In genomic region chr15:52104532-52105004, GRCh38 we compare ENCODE assay signal across 19 cellular contexts. TPM values are rescaled to one million over a fixed set of nuclear protein-coding genes. Genes with fewer than 3 reads are reported as not detected.
DNase-seq lines count a peak whose midpoint lies in the region; ATAC-seq and TF ChIP-seq lines count a peak whose summit lies in the region.
"Had no signal": no experiment of that assay in that cellular context is flagged by ENCODE, and none has a peak within 500 bp of the region (broad histone marks: within the 10 kb centered on the region; RNA-seq: fewer than 3 reads in every experiment).

No MANE protein-coding gene starts in this region.

- BruUV-seq in OCI-LY7 (replicated peaks; lab: Mats Ljungman, UMichigan) = no TSS peak

- peak; percentile 36 for ATAC-seq in GM19043 (IDR thresholded peaks at IDR 0.05; ENCODE audit: low read depth, unreplicated experiment)
- ATAC-seq in HG02623 (IDR thresholded peaks at IDR 0.05; ENCODE audit: unreplicated experiment) = peak; percentile 55
- ATAC-seq: mucosa of descending colon, pancreas, PC-3 had no signal

- no peaks in the 10 kb centered on the region for H3K36me3 ChIP-seq in OCI-LY7 (ENCODE audit: insufficient read depth, low read length)
- H3K36me3 ChIP-seq: pancreas, transverse colon had no signal

- no peaks in the 10 kb centered on the region for H3K79me2 ChIP-seq in OCI-LY7 (ENCODE audit: insufficient read depth, low read depth, low read length)

- peak overlapping the region; percentile 43 for H3K4me3 ChIP-seq in GM12865 (ENCODE audit: low read depth, low read length)
- no peak overlapping the region for H3K4me3 ChIP-seq in OCI-LY7 (ENCODE audit: low read depth, low read length, poor library complexity, severe bottlenecking)
- H3K4me3 ChIP-seq: mucosa of descending colon, pancreas, transverse colon had no signal

- CTCF ChIA-PET in OCI-LY7 (lab: Charles Lee; ENCODE audit: unreplicated experiment) = no interaction called here

- H3K4me1 ChIP-seq in OCI-LY7 (ENCODE audit: insufficient read depth, low read length, poor library complexity, severe bottlenecking) = peaks cover 46% of the 10 kb centered on the region

- TF ChIP-seq CTCF in GM12865 (IDR thresholded peaks at IDR 0.05; ENCODE audit: insufficient read depth, low read depth, low read length, missing control alignments) (peak; percentile 2), OCI-LY7 (conservative IDR thresholded peaks at IDR 0.05; ENCODE audit: low read length) (0 out of 2 replicates have a peak, but pooled peaks have one; percentile 16)

- H2AFZ ChIP-seq in OCI-LY7 (ENCODE audit: low read length) = peak overlapping the region; percentile 64; the same call in 1 of the 2 replicates

- H4K20me1 ChIP-seq in OCI-LY7 (ENCODE audit: insufficient read depth, low read length) = no peaks in the 10 kb centered on the region

- peak; percentile 87 for DNase-seq in GM12865 (ENCODE audit: low read depth)
- DNase-seq in OCI-LY7 (ENCODE audit: low spot score) = peak; percentile 45
- DNase-seq in stimulated activated CD4-positive, alpha-beta T cell treated with anti-CD3 and anti-CD28 coated beads, Interleukin-2, amount 100 ng/mL, for 24 hours = no peak
- no peak for DNase-seq in NCI-H2081 (lab: John Stamatoyannopoulos, UW)
- DNase-seq in cerebellum (ENCODE audit: low spot score) = no peak
- no peak for DNase-seq in activated CD4-positive, alpha-beta T cell treated with anti-CD3 and anti-CD28 coated beads for 1 hour
- DNase-seq: activated T-cell treated with anti-CD3 and anti-CD28 coated beads, Interleukin-2, amount 50 U/mL, for 1 hour; cerebellar nuclear complex; kidney; mucosa of descending colon; NCI-H1105 treated with DMSO at 0.1 percent for 48 hours; NCI-H446; pancreas; PC-3; SW 1271; transverse colon had no signal

- H3K27ac ChIP-seq in OCI-LY7 (ENCODE audit: low read depth, low read length, poor library complexity, severe bottlenecking) = no peak overlapping the region
- H3K27ac ChIP-seq: pancreas, transverse colon had no signal

- H3K4me2 ChIP-seq in OCI-LY7 (ENCODE audit: low read length) = peak overlapping the region; percentile 8; the same call in 1 of the 2 replicates

- POLR2A ChIA-PET in OCI-LY7 (lab: Charles Lee) = no interaction called here

- no peaks in the 10 kb centered on the region for H3K9me2 ChIP-seq in OCI-LY7 (ENCODE audit: insufficient read depth, low read length)

- no peaks in the 10 kb centered on the region for H3K9me3 ChIP-seq in OCI-LY7 (ENCODE audit: low read length)
- H3K9me3 ChIP-seq: mucosa of descending colon, pancreas, transverse colon had no signal

- intact Hi-C loops in OCI-LY7 (cut with micrococcal nuclease; ENCODE audit: unreplicated experiment) = no loop called here

RNA-seq across cellular contexts. Expression of gene BCL2L10, which starts 8.0 kb away (rescaled TPM):
- not detected in 2 replicates for total RNA-seq in OCI-LY7 (2014; rRNA removed; shearing (Covaris generic))
- total RNA-seq in OCI-LY7 (2022) (not detected in 2 replicates), cerebellum (0.36 TPM)
- total RNA-seq: H1, PC-3 had no signal

Comparison
In these comparisons a context has a peak if more than half of its experiments do, and no peak if none do; other contexts are left out.
1. DNase-seq: peak in GM12865 (single experiment) and OCI-LY7 (single experiment); none in stimulated activated CD4-positive, alpha-beta T cell treated with anti-CD3 and anti-CD28 coated beads, Interleukin-2, amount 100 ng/mL, for 24 hours (0 of 2), NCI-H2081 (0 of 2), cerebellum (single experiment) and activated CD4-positive, alpha-beta T cell treated with anti-CD3 and anti-CD28 coated beads for 1 hour (single experiment).